ENCODE assay signal across 8 cellular contexts in the genomic region with DNA sequence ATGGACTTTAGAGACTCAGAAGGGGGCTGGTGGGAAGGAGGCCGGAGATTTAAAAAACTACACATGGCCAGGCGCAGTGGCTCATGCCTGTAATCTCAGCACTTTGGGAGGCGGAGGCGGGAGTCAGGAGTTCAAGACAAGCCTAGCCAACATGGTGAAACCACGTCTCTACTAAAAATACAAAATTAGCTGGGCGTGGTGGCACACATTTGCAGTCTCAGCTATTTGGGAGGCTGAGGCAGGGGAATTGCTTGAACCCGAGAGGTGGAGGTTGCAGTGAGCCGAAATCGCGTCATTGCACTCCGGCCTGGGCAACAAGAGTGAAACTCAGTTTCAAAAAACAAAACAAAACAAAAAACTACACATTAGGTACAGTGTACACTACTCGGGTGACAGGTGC.
A peak's percentile ranks its signal among the peaks of the same experiment; 100 is the strongest.
DNase-seq lines count a peak whose midpoint lies in the region; TF ChIP-seq lines count a peak whose summit lies in the region.
"Not testable (repeated sequence)": the region's sequence is repeated elsewhere in the genome, so short reads cannot be mapped to it uniquely, and the experiment has no call there.

No MANE protein-coding gene starts in this region.

- H3K4me3 ChIP-seq in Jurkat, Clone E6-1 (ENCODE audit: low read length), result peak overlapping the region; percentile 95
- peak overlapping the region in 2 of 3 donors; percentile 67 to 89 for H3K4me3 ChIP-seq in liver (ENCODE audit: low read depth in 1 of 3, low read length in 3 of 3)
- peak overlapping the region; percentile 69 for H3K4me3 ChIP-seq in neural progenitor cell

- DNase-seq in CD14-positive monocyte (ENCODE audit: low spot score); Jurkat, Clone E6-1 (ENCODE audit: low read depth, low spot score); activated naive CD8-positive, alpha-beta T cell treated with anti-CD3 and anti-CD28 coated beads for 36 hours; endothelial cell (ENCODE audit: low spot score); neural progenitor cell (ENCODE audit: low spot score): not testable (repeated sequence)

- peaks cover 28% of the 10 kb centered on the region for H3K4me1 Mint-ChIP-seq in CD14-positive monocyte
- H3K4me1 Mint-ChIP-seq in activated naive CD8-positive, alpha-beta T cell treated with anti-CD3 and anti-CD28 coated beads for 36 hours, result peaks cover 23% of the 10 kb centered on the region
- not testable (repeated sequence) for H3K4me1 Mint-ChIP-seq in endothelial cell (ENCODE audit: unreplicated experiment)
- peaks cover 18% of the 10 kb centered on the region for H3K4me1 Mint-ChIP-seq in neural progenitor cell
- H3K4me1 Mint-ChIP-seq in stimulated activated naive CD8-positive, alpha-beta T cell treated with anti-CD3 and anti-CD28 coated beads, Interleukin-15, Interleukin-2, amounts not matched to agents 100 ng/mL and 50 ng/mL, for 24 hours (ENCODE audit: low read depth), result peaks cover 40% of the 10 kb centered on the region

- H3K27ac ChIP-seq in VCaP, result peak overlapping the region; percentile 70
- H3K27ac ChIP-seq in liver (ENCODE audit: low read depth in 1 of 2, low read length in 2 of 2); neural progenitor cell: not testable (repeated sequence)

- not testable (repeated sequence) for H4K20me1 ChIP-seq in neural progenitor cell (ENCODE audit: low read depth)

- not testable (repeated sequence) for H3K27me3 Mint-ChIP-seq in CD14-positive monocyte (ENCODE audit: low read depth in 3 of 3); activated naive CD8-positive, alpha-beta T cell treated with anti-CD3 and anti-CD28 coated beads for 36 hours; endothelial cell (ENCODE audit: unreplicated experiment); neural progenitor cell (ENCODE audit: insufficient read depth, low read depth); stimulated activated naive CD8-positive, alpha-beta T cell treated with anti-CD3 and anti-CD28 coated beads, Interleukin-15, Interleukin-2, amounts not matched to agents 100 ng/mL and 50 ng/mL, for 24 hours

- 85% methylated on average over 12 of the region's 12 CpGs for WGBS in liver

- H3K4me3 Mint-ChIP-seq in CD14-positive monocyte (peak overlapping the region; percentile 95 to 98), endothelial cell (ENCODE audit: unreplicated experiment) (peak overlapping the region; percentile 92), neural progenitor cell (peak overlapping the region; percentile 96)
- peak overlapping the region; percentile 92 for H3K4me3 Mint-ChIP-seq in activated naive CD8-positive, alpha-beta T cell treated with anti-CD3 and anti-CD28 coated beads for 36 hours
- H3K4me3 Mint-ChIP-seq in stimulated activated naive CD8-positive, alpha-beta T cell treated with anti-CD3 and anti-CD28 coated beads, Interleukin-15, Interleukin-2, amounts not matched to agents 100 ng/mL and 50 ng/mL, for 24 hours, result peak overlapping the region; percentile 96

- peaks cover 22% of the 10 kb centered on the region for H3K79me2 ChIP-seq in neural progenitor cell (ENCODE audit: low read depth)

- peaks cover 0 to 15% (median 11%) of the 10 kb centered on the region in 4 donors for H3K4me1 ChIP-seq in liver (ENCODE audit: control insufficient read depth in 4 of 4, insufficient read depth in 4 of 4, low read length in 3 of 4)
- H3K4me1 ChIP-seq in neural progenitor cell, result not testable (repeated sequence)

- not testable (repeated sequence) for TF ChIP-seq RAD21 in liver (IDR thresholded peaks at IDR 0.05)

- H3K9me3 Mint-ChIP-seq in CD14-positive monocyte; activated naive CD8-positive, alpha-beta T cell treated with anti-CD3 and anti-CD28 coated beads for 36 hours; endothelial cell (ENCODE audit: unreplicated experiment); neural progenitor cell; stimulated activated naive CD8-positive, alpha-beta T cell treated with anti-CD3 and anti-CD28 coated beads, Interleukin-15, Interleukin-2, amounts not matched to agents 100 ng/mL and 50 ng/mL, for 24 hours: not testable (repeated sequence)

- H2AFZ ChIP-seq in neural progenitor cell (replicated peaks), result peak overlapping the region; percentile 79

- not testable (repeated sequence) for H3K36me3 ChIP-seq in liver (ENCODE audit: control insufficient read depth in 4 of 4, insufficient read depth in 3 of 4, low read depth in 1 of 4, low read length in 3 of 4); neural progenitor cell

- H3F3A ChIP-seq in neural progenitor cell (ENCODE audit: low read depth), result not testable (repeated sequence)

- H3K36me3 Mint-ChIP-seq in CD14-positive monocyte (peaks cover 16% of the 10 kb centered on the region in 2 donors), neural progenitor cell (peaks cover 17% of the 10 kb centered on the region)
- peaks cover 38% of the 10 kb centered on the region for H3K36me3 Mint-ChIP-seq in activated naive CD8-positive, alpha-beta T cell treated with anti-CD3 and anti-CD28 coated beads for 36 hours
- H3K36me3 Mint-ChIP-seq in endothelial cell (ENCODE audit: low read depth, unreplicated experiment), result not testable (repeated sequence)
- H3K36me3 Mint-ChIP-seq in stimulated activated naive CD8-positive, alpha-beta T cell treated with anti-CD3 and anti-CD28 coated beads, Interleukin-15, Interleukin-2, amounts not matched to agents 100 ng/mL and 50 ng/mL, for 24 hours (ENCODE audit: low read depth), result peaks cover 32% of the 10 kb centered on the region

- peak overlapping the region; percentile 50 to 89 for H3K9ac ChIP-seq in liver (ENCODE audit: low read depth in 1 of 2, low read length in 2 of 2)
- H3K9ac ChIP-seq in neural progenitor cell, result not testable (repeated sequence)

- not testable (repeated sequence) for H3K27ac Mint-ChIP-seq in CD14-positive monocyte; endothelial cell (ENCODE audit: unreplicated experiment); neural progenitor cell
- peak overlapping the region; percentile 65 for H3K27ac Mint-ChIP-seq in activated naive CD8-positive, alpha-beta T cell treated with anti-CD3 and anti-CD28 coated beads for 36 hours
- peak overlapping the region; percentile 95 for H3K27ac Mint-ChIP-seq in stimulated activated naive CD8-positive, alpha-beta T cell treated with anti-CD3 and anti-CD28 coated beads, Interleukin-15, Interleukin-2, amounts not matched to agents 100 ng/mL and 50 ng/mL, for 24 hours

- not testable (repeated sequence) for TF ChIP-seq CTCF in CD14-positive monocyte (IDR thresholded peaks at IDR 0.05); VCaP (conservative IDR thresholded peaks at IDR 0.05); endothelial cell (IDR thresholded peaks at IDR 0.05; ENCODE audit: unreplicated experiment); liver (IDR thresholded peaks at IDR 0.05; ENCODE audit: low read depth, low read length, missing input control); neural progenitor cell (IDR thresholded peaks at IDR 0.05)

- not testable (repeated sequence) for H3K27me3 ChIP-seq in liver (ENCODE audit: control insufficient read depth in 4 of 4, insufficient read depth in 4 of 4, low read length in 3 of 4); neural progenitor cell

- intact Hi-C loops in CD14-positive monocyte (cut with micrococcal nuclease), result loop anchor here (10.0 kb wide), 2 partner anchors 231 to 1091 kb away; a partner anchor contains a TSS

- H3K9me3 ChIP-seq in liver (ENCODE audit: control insufficient read depth in 4 of 4, low read length in 3 of 4); neural progenitor cell (ENCODE audit: low read depth): not testable (repeated sequence)

- H3K4me2 ChIP-seq in neural progenitor cell, result peak overlapping the region; percentile 72
